ENCODE assay signal across 9 cellular contexts in genomic region chr16:4273858-4274291, GRCh38. TPM values are rescaled to one million over a fixed set of nuclear protein-coding genes. Genes with fewer than 3 reads are reported as not detected.
DNase-seq lines count a peak whose midpoint lies in the region; ATAC-seq, FAIRE-seq and TF ChIP-seq lines count a peak whose summit lies in the region.
"Had no signal": no experiment of that assay in that cellular context is flagged by ENCODE, and none has a peak within 500 bp of the region (broad histone marks: within the 10 kb centered on the region; RNA-seq: fewer than 3 reads in every experiment).

No MANE protein-coding gene starts in this region.

- H3K4me1 Mint-ChIP-seq in CD14-positive monocyte, result peaks cover 19% of the 10 kb centered on the region
- peaks cover 7% of the 10 kb centered on the region for H3K4me1 Mint-ChIP-seq in activated naive CD8-positive, alpha-beta T cell treated with anti-CD3 and anti-CD28 coated beads, Interleukin-2, amount 10 ng/mL, durations not matched to agents 7 days and 5 days

- H3K79me2 ChIP-seq in PC-9 (ENCODE audit: low read depth), result peaks cover 27% of the 10 kb centered on the region

- H3K9me3 ChIP-seq in PC-9 (ENCODE audit: insufficient read depth, low read depth), result no peaks in the 10 kb centered on the region
- H3K9me3 ChIP-seq in sigmoid colon, result no peaks in the 10 kb centered on the region

- peaks cover 32% of the 10 kb centered on the region for H3F3A ChIP-seq in PC-9 (ENCODE audit: insufficient read depth, low read depth)

- no peak for TF ChIP-seq EP300 in sigmoid colon (IDR thresholded peaks at IDR 0.05)

- DNase-seq in CD14-positive monocyte (ENCODE audit: low spot score) (no peak), H54 (ENCODE audit: insufficient read length, low spot score) (peak; percentile 60), PC-9 (peak; percentile 53 to 80), left ventricle myocardium superior (peak; percentile 70), sigmoid colon (peak; percentile 83), SW480 (ENCODE audit: low spot score) (no peak), epidermal melanocyte (ENCODE audit: insufficient read length, low spot score) (no peak)
- DNase-seq in activated naive CD8-positive, alpha-beta T cell treated with anti-CD3 and anti-CD28 coated beads, Interleukin-2, amount 10 ng/mL, durations not matched to agents 7 days and 5 days, result peak; percentile 74

- peaks cover 0 to 2% (median 0%) of the 10 kb centered on the region in 7 donors for H3K9me3 Mint-ChIP-seq in CD14-positive monocyte
- H3K9me3 Mint-ChIP-seq in activated naive CD8-positive, alpha-beta T cell treated with anti-CD3 and anti-CD28 coated beads, Interleukin-2, amount 10 ng/mL, durations not matched to agents 7 days and 5 days, result no peaks in the 10 kb centered on the region

- peak; percentile 15 for ATAC-seq in activated naive CD8-positive, alpha-beta T cell treated with anti-CD3 and anti-CD28 coated beads, Interleukin-2, amount 10 ng/mL, durations not matched to agents 7 days and 5 days (ENCODE audit: low read depth)
- ATAC-seq in left ventricle myocardium superior, result peak; percentile 35

- peak overlapping the region; percentile 86 to 87 for H3K4me3 Mint-ChIP-seq in CD14-positive monocyte
- peak overlapping the region; percentile 77 for H3K4me3 Mint-ChIP-seq in activated naive CD8-positive, alpha-beta T cell treated with anti-CD3 and anti-CD28 coated beads, Interleukin-2, amount 10 ng/mL, durations not matched to agents 7 days and 5 days

- H4K20me1 ChIP-seq in PC-9 (ENCODE audit: insufficient read depth), result no peaks in the 10 kb centered on the region

- intact Hi-C loops in CD14-positive monocyte (cut with micrococcal nuclease), result loop anchor here (5.0 kb wide), 2 partner anchors 33 to 1252 kb away; partner anchors contain the start of genes HCFC1R1 (in 1 of the 2), THOC6 (in 1 of the 2) and TNFRSF12A (in 1 of the 2)
- intact Hi-C loops in PC-9 (cut with micrococcal nuclease; ENCODE audit: unreplicated experiment), result loop anchor here (2.0 to 10.0 kb wide), 5 partner anchors 17 to 341 kb away; partner anchors contain the start of genes GLIS2 and UBALD1
- intact Hi-C loops in left ventricle myocardium superior (cut with micrococcal nuclease), result no loop called here
- intact Hi-C loops in sigmoid colon (cut with DNase I), result loop anchor here (2.0 to 5.0 kb wide), 3 partner anchors 15 to 138 kb away; no protein-coding TSS in a partner anchor

- H3K27me3 Mint-ChIP-seq in CD14-positive monocyte (ENCODE audit: low read depth in 3 of 3), result peaks cover 0 to 4% (median 0%) of the 10 kb centered on the region in 3 donors
- H3K27me3 Mint-ChIP-seq in activated naive CD8-positive, alpha-beta T cell treated with anti-CD3 and anti-CD28 coated beads, Interleukin-2, amount 10 ng/mL, durations not matched to agents 7 days and 5 days, result no peaks in the 10 kb centered on the region

- peak overlapping the region in 6 of 7 donors; percentile 40 to 83 (median 64) for H3K27ac Mint-ChIP-seq in CD14-positive monocyte
- H3K27ac Mint-ChIP-seq in activated naive CD8-positive, alpha-beta T cell treated with anti-CD3 and anti-CD28 coated beads, Interleukin-2, amount 10 ng/mL, durations not matched to agents 7 days and 5 days, result peak overlapping the region; percentile 42

- no peak for FAIRE-seq in H54 (lab: Jason Lieb, UNC)

- no peaks in the 10 kb centered on the region for H3K27me3 ChIP-seq in PC-9 (ENCODE audit: insufficient read depth, low read depth)
- no peaks in the 10 kb centered on the region for H3K27me3 ChIP-seq in sigmoid colon

- peaks cover 7% of the 10 kb centered on the region for H3K4me1 ChIP-seq in PC-9 (replicated peaks; ENCODE audit: insufficient read depth)
- H3K4me1 ChIP-seq in sigmoid colon, result peaks cover 0 to 26% (median 15%) of the 10 kb centered on the region in 4 donors

- H3K36me3 Mint-ChIP-seq in CD14-positive monocyte, result no peaks in the 10 kb centered on the region
- no peaks in the 10 kb centered on the region for H3K36me3 Mint-ChIP-seq in activated naive CD8-positive, alpha-beta T cell treated with anti-CD3 and anti-CD28 coated beads, Interleukin-2, amount 10 ng/mL, durations not matched to agents 7 days and 5 days

- H3K27ac ChIP-seq in PC-9, result peak overlapping the region; percentile 30
- peak overlapping the region; percentile 89 to 96 (median 94) for H3K27ac ChIP-seq in sigmoid colon

- CTCF ChIA-PET in PC-9 (lab: Charles Lee), result interaction anchor here (0.6 to 1.3 kb wide), 5 partner anchors 20 to 119 kb away, joined by 3 to 16 read pairs (median 4); no protein-coding TSS in a partner anchor

- TF ChIP-seq POLR2A in H54 (IDR thresholded peaks at IDR 0.05; ENCODE audit: low read depth, low read length) (peak; percentile 36), sigmoid colon (IDR thresholded peaks at IDR 0.05) (no peak)

- POLR2A ChIA-PET in PC-9 (lab: Charles Lee; ENCODE audit: unreplicated experiment), result interaction anchor here (0.5 to 0.7 kb wide), 4 partner anchors 55 to 1116 kb away, joined by 3 to 5 read pairs (median 4); no protein-coding TSS in a partner anchor
- POLR2A ChIA-PET in activated naive CD8-positive, alpha-beta T cell treated with anti-CD3 and anti-CD28 coated beads, Interleukin-2, amount 10 ng/mL, durations not matched to agents 7 days and 5 days (lab: Charles Lee), result interaction anchor here (0.9 to 3.7 kb wide), 5 partner anchors 11 to 77 kb away, joined by 3 to 36 read pairs (median 12); partner anchors contain the start of genes GLIS2 and PAM16

- peak overlapping the region; percentile 96 for H3K4me2 ChIP-seq in PC-9

- no peaks in the 10 kb centered on the region for H3K9me2 ChIP-seq in PC-9 (ENCODE audit: insufficient read depth)

- H3K36me3 ChIP-seq in PC-9 (ENCODE audit: low read depth) (no peaks in the 10 kb centered on the region), sigmoid colon (no peaks in the 10 kb centered on the region)

- 1 to 2% methylated on average over 24 of the region's 24 CpGs for WGBS in sigmoid colon, 2 donors

- H2AFZ ChIP-seq in PC-9, result peak overlapping the region; percentile 66

- TF ChIP-seq CTCF in CD14-positive monocyte (IDR thresholded peaks at IDR 0.05) (peak; percentile 2), PC-9 (conservative IDR thresholded peaks at IDR 0.05) (peak; percentile 62), sigmoid colon (IDR thresholded peaks at IDR 0.05) (no peak)

- no TSS peak for BruUV-seq in PC-9 (replicated peaks; lab: Mats Ljungman, UMichigan)

- H3K4me3 ChIP-seq in PC-9 (peak overlapping the region; percentile 81), sigmoid colon (peak overlapping the region; percentile 66 to 96 (median 88))

RNA-seq across cellular contexts. Expression of gene TFAP4, which starts 1.1 kb away (rescaled TPM):
- polyA plus RNA-seq in CD14-positive monocyte (under 1 TPM; 0.16 to 0.71 TPM), sigmoid colon (10 to 100 TPM in 1 of 3 donors, 1 to 10 TPM in 2; 2.3 to 11.7 (median 4.8) TPM)
- total RNA-seq in PC-9 (2021) (25.0 and 34.8 TPM in 2 replicates), left ventricle myocardium superior (4.7 TPM), sigmoid colon (1 to 10 TPM; 3.2 to 3.9 (median 3.6) TPM)
- 10 to 100 TPM; 20.6 to 23.2 TPM for total RNA-seq in activated naive CD8-positive, alpha-beta T cell treated with anti-CD3 and anti-CD28 coated beads, Interleukin-2, amount 10 ng/mL, durations not matched to agents 7 days and 5 days

RNA-seq across cellular contexts. Expression of gene SRL, which starts 32.0 kb away (rescaled TPM):
- polyA plus RNA-seq in CD14-positive monocyte (not detected), sigmoid colon (1 to 10 TPM in 1 of 3 donors, under 1 TPM in 2; 0.46 to 1.2 (median 0.60) TPM)
- total RNA-seq in PC-9 (2021) (not detected in 2 replicates), left ventricle myocardium superior (426 TPM), sigmoid colon (under 1 TPM; 0.33 to 0.83 (median 0.63) TPM)
- not detected for total RNA-seq in activated naive CD8-positive, alpha-beta T cell treated with anti-CD3 and anti-CD28 coated beads, Interleukin-2, amount 10 ng/mL, durations not matched to agents 7 days and 5 days
- total RNA-seq: T-helper 1 cell treated with Interleukin-12 subunit alpha and Interleukin-12 subunit beta and Interleukin-4 antibody, amounts not matched to agents 30 ng/mL and 1 ng/mL, for 36 hours had no signal

RNA-seq across cellular contexts. Expression of gene GLIS2, which starts 42.0 kb away (rescaled TPM):
- polyA plus RNA-seq in CD14-positive monocyte, result not detected
- total RNA-seq in PC-9 (2021), result 44.2 and 48.3 TPM in 2 replicates
- under 1 TPM; 0.14 TPM for total RNA-seq in activated naive CD8-positive, alpha-beta T cell treated with anti-CD3 and anti-CD28 coated beads, Interleukin-2, amount 10 ng/mL, durations not matched to agents 7 days and 5 days
- total RNA-seq in left ventricle myocardium superior, result 16.6 TPM
- 10 to 100 TPM in 1 of 4 donors, 1 to 10 TPM in 3; 5.4 to 11.9 (median 5.7) TPM for total RNA-seq in sigmoid colon
- 1 to 10 TPM in 2 of 3 donors, under 1 TPM in 1; 0.69 to 4.0 (median 1.8) TPM for polyA plus RNA-seq in sigmoid colon

Comparison
In these comparisons a context has a peak if more than half of its experiments do, and no peak if none do; other contexts are left out.
1. DNase-seq: peak in H54 (single experiment), PC-9 (2 of 2), activated naive CD8-positive, alpha-beta T cell treated with anti-CD3 and anti-CD28 coated beads, Interleukin-2, amount 10 ng/mL, durations not matched to agents 7 days and 5 days (single experiment), left ventricle myocardium superior (single experiment) and sigmoid colon (single experiment); none in CD14-positive monocyte (single experiment), SW480 (single experiment) and epidermal melanocyte (single experiment).
2. CTCF ChIP-seq: peak in CD14-positive monocyte (single experiment) and PC-9 (single experiment); none in sigmoid colon (0 of 4).
3. RNA of gene SRL, which starts 32.0 kb away (total RNA-seq): 426 TPM in left ventricle myocardium superior (single experiment); 0.33 to 0.83 TPM in sigmoid colon, not detected in PC-9 and not detected in activated naive CD8-positive, alpha-beta T cell treated with anti-CD3 and anti-CD28 coated beads, Interleukin-2, amount 10 ng/mL, durations not matched to agents 7 days and 5 days; every median in the first group is over 100 times any median in the second.
4. RNA of gene GLIS2, which starts 42.0 kb away (total RNA-seq): 44.2 to 48.3 TPM in PC-9, 16.6 TPM in left ventricle myocardium superior (single experiment) and 5.4 to 11.9 TPM in sigmoid colon; 0.14 TPM in activated naive CD8-positive, alpha-beta T cell treated with anti-CD3 and anti-CD28 coated beads, Interleukin-2, amount 10 ng/mL, durations not matched to agents 7 days and 5 days; every median in the first group is over 4 times any median in the second.